Comparison of ENCODE assay signal across 9 cellular contexts in the genomic region with DNA sequence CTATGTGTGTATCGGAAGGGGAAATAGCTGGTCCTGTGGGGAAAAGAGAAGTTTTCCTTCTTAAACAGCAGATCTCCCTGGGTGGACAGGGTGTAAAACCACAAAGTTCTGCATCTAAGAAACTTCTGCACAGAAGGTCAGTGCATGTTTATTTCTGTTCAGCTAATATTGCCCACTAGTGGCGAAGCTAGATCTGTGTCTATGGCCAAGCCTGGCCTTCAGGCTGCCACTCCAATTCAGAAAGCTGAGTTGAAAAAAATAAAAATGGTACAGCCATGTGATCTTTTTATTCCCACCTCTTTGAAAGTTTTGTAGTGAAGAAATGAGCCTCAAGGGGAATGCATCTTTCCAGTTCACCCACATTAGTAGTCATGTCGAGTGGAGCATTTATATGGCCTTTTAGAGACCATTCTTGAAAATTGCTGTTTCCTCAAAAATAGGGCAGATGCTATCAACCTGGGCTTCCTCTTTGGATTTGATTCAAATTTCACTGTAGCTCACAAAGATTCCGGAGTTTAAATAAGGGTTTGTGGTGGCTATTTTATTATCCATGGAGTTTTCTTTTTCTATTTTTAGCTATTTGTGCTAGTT.
DNase-seq lines count a peak whose midpoint lies in the region; ATAC-seq, FAIRE-seq and TF ChIP-seq lines count a peak whose summit lies in the region.
"Had no signal": no experiment of that assay in that cellular context is flagged by ENCODE, and none has a peak within 500 bp of the region (broad histone marks: within the 10 kb centered on the region; RNA-seq: fewer than 3 reads in every experiment).

No MANE protein-coding gene starts in this region.

- no peaks in the 10 kb centered on the region for H4K20me1 ChIP-seq in endothelial cell of umbilical vein (replicated peaks; ENCODE audit: control insufficient read depth, extremely low read depth, insufficient read depth, low read length)

- H2AFZ ChIP-seq in endothelial cell of umbilical vein (ENCODE audit: low read depth, low read length) = peak overlapping the region; percentile 67

- no peak overlapping the region for H3K9ac ChIP-seq in endothelial cell of umbilical vein (replicated peaks; ENCODE audit: extremely low read depth, insufficient read depth, low read length)

- H3K9me3 ChIP-seq in endothelial cell of umbilical vein (replicated peaks; ENCODE audit: control insufficient read depth, insufficient read depth, low read length) = no peaks in the 10 kb centered on the region

- peak; percentile 50 to 64 for TF ChIP-seq CTCF in endothelial cell of umbilical vein (IDR thresholded peaks at IDR 0.05; ENCODE audit: extremely low read depth in 1 of 2, insufficient read depth in 1 of 2, low read depth in 1 of 2, low read length in 2 of 2)

- CTCF ChIA-PET in endothelial cell of umbilical vein (lab: Charles Lee) = interaction anchor here (0.8 to 2.6 kb wide), 20 partner anchors 8 to 1142 kb away, joined by 3 to 29 read pairs (median 4); no protein-coding TSS in a partner anchor

- no TSS peak for BruUV-seq in endothelial cell of umbilical vein (replicated peaks; lab: Mats Ljungman, UMichigan)

- no peaks in the 10 kb centered on the region for H3K9me3 Mint-ChIP-seq in activated T-helper 17 cell treated with anti-CD3 and anti-CD28 coated beads, Interleukin-2, amount 50 U/mL, for 72 hours

- H3K36me3 Mint-ChIP-seq in activated T-helper 17 cell treated with anti-CD3 and anti-CD28 coated beads, Interleukin-2, amount 50 U/mL, for 72 hours (ENCODE audit: low read depth) = no peaks in the 10 kb centered on the region
- H3K36me3 Mint-ChIP-seq: IgD-negative memory B cell had no signal

- H3K36me3 ChIP-seq in endothelial cell of umbilical vein (ENCODE audit: control insufficient read depth in 2 of 2, extremely low read depth in 1 of 2, insufficient read depth in 2 of 2, low read length in 2 of 2) = no peaks in the 10 kb centered on the region

- H3K4me3 ChIP-seq in endothelial cell of umbilical vein (replicated peaks in 1 of 3; ENCODE audit: insufficient read depth in 1 of 3, low read depth in 1 of 3, low read length in 3 of 3) (no peak overlapping the region), skeletal muscle cell (ENCODE audit: low read depth, low read length) (no peak overlapping the region)

- no peaks in the 10 kb centered on the region for H3K27me3 ChIP-seq in endothelial cell of umbilical vein (ENCODE audit: control insufficient read depth in 2 of 2, insufficient read depth in 2 of 2, low read length in 2 of 2)

- no peaks in the 10 kb centered on the region for H3K27me3 Mint-ChIP-seq in activated T-helper 17 cell treated with anti-CD3 and anti-CD28 coated beads, Interleukin-2, amount 50 U/mL, for 72 hours
- H3K27me3 Mint-ChIP-seq: IgD-negative memory B cell had no signal

- DNase-seq in COR-L47 (lab: John Stamatoyannopoulos, UW) (peak; percentile 6), NCI-H69 (lab: John Stamatoyannopoulos, UW) (peak; percentile 68), endothelial cell of umbilical vein (ENCODE audit: low read depth, low spot score) (peak; percentile 64), skeletal muscle cell (ENCODE audit: low read depth) (peak; percentile 46)

- no peak for TF ChIP-seq POLR2A in endothelial cell of umbilical vein (IDR thresholded peaks at IDR 0.05; ENCODE audit: low read depth, low read length)

- peak; percentile 82 for FAIRE-seq in endothelial cell of umbilical vein (lab: Jason Lieb, UNC)

- POLR2A ChIA-PET in endothelial cell of umbilical vein (lab: Charles Lee) = interaction anchor here (0.5 kb wide), 1 partner anchor 505 kb away, joined by 4 read pairs; no protein-coding TSS in a partner anchor

- no peaks in the 10 kb centered on the region for H3K79me2 ChIP-seq in endothelial cell of umbilical vein (ENCODE audit: control insufficient read depth, insufficient read depth, low read length)

- no peak overlapping the region for H3K27ac ChIP-seq in endothelial cell of umbilical vein (ENCODE audit: insufficient read depth, low read depth, low read length)

- dilution Hi-C loops in endothelial cell of umbilical vein (cut with MboI; ENCODE audit: extremely low pct_ligation_motif_present, low sequenced_read_pairs) = no loop called here

- no peak overlapping the region for H3K4me3 Mint-ChIP-seq in activated T-helper 17 cell treated with anti-CD3 and anti-CD28 coated beads, Interleukin-2, amount 50 U/mL, for 72 hours

- no peaks in the 10 kb centered on the region for H3K9me1 ChIP-seq in endothelial cell of umbilical vein (replicated peaks; ENCODE audit: control insufficient read depth, extremely low read depth, insufficient read depth, low read length)

- H3K4me2 ChIP-seq in endothelial cell of umbilical vein (ENCODE audit: insufficient read depth, low read length) = peak overlapping the region; percentile 60

- peaks cover 21% of the 10 kb centered on the region for H3K4me1 ChIP-seq in endothelial cell of umbilical vein (ENCODE audit: control insufficient read depth, extremely low read depth, insufficient read depth, low read length)

- no peaks in the 10 kb centered on the region for H3K4me1 Mint-ChIP-seq in activated T-helper 17 cell treated with anti-CD3 and anti-CD28 coated beads, Interleukin-2, amount 50 U/mL, for 72 hours
- H3K4me1 Mint-ChIP-seq: IgD-negative memory B cell had no signal

- no peak overlapping the region for H3K27ac Mint-ChIP-seq in activated T-helper 17 cell treated with anti-CD3 and anti-CD28 coated beads, Interleukin-2, amount 50 U/mL, for 72 hours
- H3K27ac Mint-ChIP-seq: IgD-negative memory B cell had no signal

- ATAC-seq in GM21360 (IDR thresholded peaks at IDR 0.05; ENCODE audit: unreplicated experiment) (peak; percentile 55), HG02973 (IDR thresholded peaks at IDR 0.05; ENCODE audit: unreplicated experiment) (no peak), GM21390 (IDR thresholded peaks at IDR 0.05; ENCODE audit: unreplicated experiment) (no peak)
- ATAC-seq in activated T-helper 17 cell treated with anti-CD3 and anti-CD28 coated beads, Interleukin-2, amount 50 U/mL, for 72 hours (replicated peaks) = no peak

- intact Hi-C loops in endothelial cell of umbilical vein (cut with micrococcal nuclease) = loop anchor here (2.0 to 5.0 kb wide), 5 partner anchors 108 to 1144 kb away; no protein-coding TSS in a partner anchor

TF ChIP-seq in endothelial cell of umbilical vein, 7 proteins besides CTCF, POLR2A, EP300 and RAD21:
- peak; percentile 62 for TF ChIP-seq GATA2 (IDR thresholded peaks at IDR 0.05; ENCODE audit: insufficient read depth, insufficient read length, low read depth, low read length)
- TF ChIP-seq EZH2 (IDR thresholded peaks at IDR 0.05; ENCODE audit: borderline replicate concordance, low read depth, low read length, severe bottlenecking) = no peak
- TF ChIP-seq FOS (IDR thresholded peaks at IDR 0.05; ENCODE audit: borderline replicate concordance, insufficient read depth, low read length) = no peak
- no peak for TF ChIP-seq JUN (IDR thresholded peaks at IDR 0.05; ENCODE audit: borderline replicate concordance, insufficient read depth, insufficient read length, low read depth)
- TF ChIP-seq, protein P1, sequence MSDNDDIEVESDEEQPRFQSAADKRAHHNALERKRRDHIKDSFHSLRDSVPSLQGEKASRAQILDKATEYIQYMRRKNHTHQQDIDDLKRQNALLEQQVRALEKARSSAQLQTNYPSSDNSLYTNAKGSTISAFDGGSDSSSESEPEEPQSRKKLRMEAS (IDR thresholded peaks at IDR 0.05; ENCODE audit: insufficient read depth, insufficient read length) = no peak

Comparison
In these comparisons a context has a peak if more than half of its experiments do, and no peak if none do; other contexts are left out.
1. DNase-seq: peak in every context shown above with its lines; median percentile 68 in NCI-H69; 64 in endothelial cell of umbilical vein; 46 in skeletal muscle cell; 6 in COR-L47.